Comparison of ENCODE assay signal across 1 cellular context in the genomic region with DNA sequence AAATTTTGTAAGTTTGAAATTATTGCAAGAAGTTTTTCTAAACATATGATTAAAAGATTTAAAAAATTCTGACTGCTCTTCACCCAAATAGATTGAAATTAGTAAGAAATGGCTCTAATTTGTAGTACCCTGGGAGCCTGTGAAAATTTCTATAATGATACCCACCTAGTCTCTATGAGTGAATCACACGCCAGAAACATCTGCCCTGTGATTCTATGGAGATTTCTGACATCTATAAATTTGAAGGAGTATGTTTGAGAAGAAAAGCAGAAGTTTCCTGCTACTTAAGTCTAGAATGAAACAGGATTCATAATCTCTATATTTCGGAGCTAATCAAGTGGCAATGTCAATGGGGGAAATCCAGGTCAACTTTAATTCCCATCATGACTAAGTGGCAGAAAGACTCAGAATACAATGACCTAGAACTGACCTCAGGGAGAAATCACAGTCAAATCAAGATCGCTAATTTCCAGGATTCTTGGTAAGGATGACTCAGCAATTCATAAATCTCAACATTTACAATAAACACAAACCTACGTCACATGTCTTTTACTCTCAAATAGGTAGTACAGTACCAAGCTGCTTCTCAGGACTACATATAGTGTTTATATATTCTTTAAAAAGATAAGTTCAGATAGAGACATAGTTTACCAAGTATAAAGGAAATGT.
TF ChIP-seq lines count a peak whose summit lies in the region.

No MANE protein-coding gene starts in this region.

TF ChIP-seq in WTC11, 78 proteins besides CTCF, POLR2A, EP300 and RAD21 (continued from another document):
- no peak for TF ChIP-seq ESRRA (CRISPR knock-in tag; IDR thresholded peaks at IDR 0.05; ENCODE audit: borderline replicate concordance)
- TF ChIP-seq, protein P1, sequence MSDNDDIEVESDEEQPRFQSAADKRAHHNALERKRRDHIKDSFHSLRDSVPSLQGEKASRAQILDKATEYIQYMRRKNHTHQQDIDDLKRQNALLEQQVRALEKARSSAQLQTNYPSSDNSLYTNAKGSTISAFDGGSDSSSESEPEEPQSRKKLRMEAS (CRISPR knock-in tag; IDR thresholded peaks at IDR 0.05), result no peak
